9 cellular contexts compared by ENCODE assay signal in the genomic region with DNA sequence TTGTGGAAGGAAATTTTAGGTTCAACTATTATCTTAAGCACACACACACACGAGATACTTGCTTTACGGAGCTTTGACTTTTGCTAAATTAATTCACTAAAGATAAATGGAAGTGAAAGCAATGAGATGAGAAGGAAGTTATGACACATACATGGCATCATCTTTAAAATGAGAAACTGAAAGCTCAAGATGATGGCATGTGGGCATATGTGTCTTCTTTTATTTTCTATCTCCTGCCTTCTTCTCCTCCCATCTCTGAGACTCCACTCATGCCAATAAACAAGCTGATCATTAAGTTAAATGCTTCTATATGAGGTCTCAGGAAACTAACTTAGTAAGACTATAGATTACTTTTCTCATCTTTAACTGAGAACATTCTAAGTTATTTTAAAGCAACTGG.
A peak's percentile ranks its signal among the peaks of the same experiment; 100 is the strongest.
DNase-seq lines count a peak whose midpoint lies in the region; ATAC-seq lines count a peak whose summit lies in the region.
"Had no signal": no experiment of that assay in that cellular context is flagged by ENCODE, and none has a peak within 500 bp of the region (broad histone marks: within the 10 kb centered on the region; RNA-seq: fewer than 3 reads in every experiment).

No MANE protein-coding gene starts in this region.

- no peaks in the 10 kb centered on the region for H3K36me3 Mint-ChIP-seq in activated naive CD4-positive, alpha-beta T cell treated with anti-CD3 and anti-CD28 coated beads for 36 hours (ENCODE audit: low read depth)
- no peaks in the 10 kb centered on the region for H3K36me3 Mint-ChIP-seq in activated CD4-positive, alpha-beta memory T cell treated with anti-CD3 and anti-CD28 coated beads for 36 hours

- peaks cover 52% of the 10 kb centered on the region for H3K4me1 Mint-ChIP-seq in activated naive CD4-positive, alpha-beta T cell treated with anti-CD3 and anti-CD28 coated beads for 36 hours (ENCODE audit: low read depth)
- H3K4me1 Mint-ChIP-seq in activated CD4-positive, alpha-beta memory T cell treated with anti-CD3 and anti-CD28 coated beads for 36 hours (ENCODE audit: low read depth), result peaks cover 48% of the 10 kb centered on the region
- peaks cover 48% of the 10 kb centered on the region for H3K4me1 Mint-ChIP-seq in stimulated activated naive CD8-positive, alpha-beta T cell treated with anti-CD3 and anti-CD28 coated beads, Interleukin-15, amount 100 ng/mL, for 72 hours

- no peaks in the 10 kb centered on the region for H3K27me3 Mint-ChIP-seq in activated naive CD4-positive, alpha-beta T cell treated with anti-CD3 and anti-CD28 coated beads for 36 hours (ENCODE audit: low read depth)
- H3K27me3 Mint-ChIP-seq in activated CD4-positive, alpha-beta memory T cell treated with anti-CD3 and anti-CD28 coated beads for 36 hours, result no peaks in the 10 kb centered on the region
- no peaks in the 10 kb centered on the region for H3K27me3 Mint-ChIP-seq in stimulated activated naive CD8-positive, alpha-beta T cell treated with anti-CD3 and anti-CD28 coated beads, Interleukin-15, amount 100 ng/mL, for 72 hours

- POLR2A ChIA-PET in activated CD4-positive, alpha-beta memory T cell treated with anti-CD3 and anti-CD28 coated beads for 36 hours (lab: Charles Lee), result interaction anchor here (0.9 to 1.2 kb wide), 2 partner anchors 39 to 128 kb away, joined by 3 to 5 read pairs; no protein-coding TSS in a partner anchor

- CTCF ChIA-PET in activated naive CD4-positive, alpha-beta T cell treated with anti-CD3 and anti-CD28 coated beads for 36 hours (lab: Charles Lee), result interaction anchor here (0.5 to 0.6 kb wide), 2 partner anchors 177 to 181 kb away, joined by 3 read pairs; no protein-coding TSS in a partner anchor
- CTCF ChIA-PET in activated CD4-positive, alpha-beta memory T cell treated with anti-CD3 and anti-CD28 coated beads for 36 hours (lab: Charles Lee), result interaction anchor here (0.6 to 1.2 kb wide), 8 partner anchors 16 to 1058 kb away, joined by 3 to 5 read pairs (median 3); a partner anchor contains a TSS

- H3K27ac Mint-ChIP-seq in activated naive CD4-positive, alpha-beta T cell treated with anti-CD3 and anti-CD28 coated beads for 36 hours, result peak overlapping the region; percentile 81
- H3K27ac Mint-ChIP-seq in activated CD4-positive, alpha-beta memory T cell treated with anti-CD3 and anti-CD28 coated beads for 36 hours, result peak overlapping the region; percentile 47
- peak overlapping the region; percentile 91 to 95 for H3K27ac Mint-ChIP-seq in stimulated activated naive CD8-positive, alpha-beta T cell treated with anti-CD3 and anti-CD28 coated beads, Interleukin-15, amount 100 ng/mL, for 72 hours

- intact Hi-C loops in activated naive CD4-positive, alpha-beta T cell treated with anti-CD3 and anti-CD28 coated beads for 36 hours (cut with micrococcal nuclease), result loop anchor here (1.0 to 5.0 kb wide), 6 partner anchors 20 to 497 kb away; a partner anchor contains a TSS
- intact Hi-C loops in activated CD4-positive, alpha-beta memory T cell treated with anti-CD3 and anti-CD28 coated beads for 36 hours (cut with micrococcal nuclease), result loop anchor here (2.0 to 5.0 kb wide), 4 partner anchors 30 to 217 kb away; a partner anchor contains a TSS

- no peak for DNase-seq in activated naive CD4-positive, alpha-beta T cell treated with anti-CD3 and anti-CD28 coated beads for 36 hours
- no peak for DNase-seq in activated naive CD4-positive, alpha-beta T cell (lab: John Stamatoyannopoulos, UW)
- no peak for DNase-seq in activated CD4-positive, alpha-beta memory T cell treated with anti-CD3 and anti-CD28 coated beads for 36 hours
- DNase-seq in stimulated activated naive CD8-positive, alpha-beta T cell treated with anti-CD3 and anti-CD28 coated beads, Interleukin-15, amount 100 ng/mL, for 72 hours, result no peak
- DNase-seq in NCI-H524 treated with DMSO at 0.1 percent for 48 hours (lab: John Stamatoyannopoulos, UW) (no peak), epidermal melanocyte (ENCODE audit: insufficient read length, low spot score) (no peak), dedifferentiated amniotic fluid mesenchymal stem cell (ENCODE audit: extremely low spot score) (no peak)
- DNase-seq: pancreas had no signal

- no peaks in the 10 kb centered on the region for H3K9me3 Mint-ChIP-seq in activated naive CD4-positive, alpha-beta T cell treated with anti-CD3 and anti-CD28 coated beads for 36 hours
- no peaks in the 10 kb centered on the region for H3K9me3 Mint-ChIP-seq in activated CD4-positive, alpha-beta memory T cell treated with anti-CD3 and anti-CD28 coated beads for 36 hours
- no peaks in the 10 kb centered on the region for H3K9me3 Mint-ChIP-seq in stimulated activated naive CD8-positive, alpha-beta T cell treated with anti-CD3 and anti-CD28 coated beads, Interleukin-15, amount 100 ng/mL, for 72 hours

- peak overlapping the region; percentile 56 for H3K4me3 Mint-ChIP-seq in activated naive CD4-positive, alpha-beta T cell treated with anti-CD3 and anti-CD28 coated beads for 36 hours
- H3K4me3 Mint-ChIP-seq in activated CD4-positive, alpha-beta memory T cell treated with anti-CD3 and anti-CD28 coated beads for 36 hours, result peak overlapping the region; percentile 58
- H3K4me3 Mint-ChIP-seq in stimulated activated naive CD8-positive, alpha-beta T cell treated with anti-CD3 and anti-CD28 coated beads, Interleukin-15, amount 100 ng/mL, for 72 hours, result peak overlapping the region; percentile 77 to 84

- ATAC-seq in HG03095 (IDR thresholded peaks at IDR 0.05; ENCODE audit: unreplicated experiment), result peak; percentile 63
- peak; percentile 94 for ATAC-seq in stimulated activated naive CD8-positive, alpha-beta T cell treated with anti-CD3 and anti-CD28 coated beads, Interleukin-15, amount 100 ng/mL, for 72 hours
